21 cellular contexts compared by ENCODE assay signal in genomic region chr14:64109821-64110554, GRCh38.
DNase-seq lines count a peak whose midpoint lies in the region; ATAC-seq and TF ChIP-seq lines count a peak whose summit lies in the region.
"Had no signal": no experiment of that assay in that cellular context is flagged by ENCODE, and none has a peak within 500 bp of the region (broad histone marks: within the 10 kb centered on the region; RNA-seq: fewer than 3 reads in every experiment).

No MANE protein-coding gene starts in this region.

- no peak overlapping the region for H3K23ac ChIP-seq in IMR-90 (ENCODE audit: low read depth, low read length)

- BruUV-seq in IMR-90 (replicated peaks; lab: Mats Ljungman, UMichigan) (no TSS peak), mammary epithelial cell (replicated peaks; lab: Mats Ljungman, UMichigan) (no TSS peak)

- H3K79me2 ChIP-seq in mammary epithelial cell (ENCODE audit: insufficient read depth, low read length), result no peaks in the 10 kb centered on the region

- H2AK9ac ChIP-seq in IMR-90 (replicated peaks; ENCODE audit: low read depth, low read length, poor library complexity), result no peak overlapping the region

- no peak overlapping the region for H3K18ac ChIP-seq in IMR-90 (ENCODE audit: low read depth, low read length)

- POLR2A ChIA-PET in IMR-90 (lab: Charles Lee; ENCODE audit: unreplicated experiment), result no interaction called here

- CTCF ChIA-PET in IMR-90 (lab: Yijun Ruan, JAX) (interaction anchor here (0.7 to 1.1 kb wide), 2 partner anchors 28 to 372 kb away, joined by 3 to 7 read pairs; no protein-coding TSS in a partner anchor), mammary epithelial cell (lab: Charles Lee; ENCODE audit: low non-redundant PET) (interaction anchor here (0.6 kb wide), 1 partner anchor 50 kb away, joined by 4 read pairs; no protein-coding TSS in a partner anchor)

- no peak overlapping the region for H4K5ac ChIP-seq in IMR-90 (ENCODE audit: low read depth, low read length)

- no peaks in the 10 kb centered on the region for H3K36me3 ChIP-seq in IMR-90 (ENCODE audit: control insufficient read depth, insufficient read depth, low read length)
- no peaks in the 10 kb centered on the region for H3K36me3 ChIP-seq in mammary epithelial cell (ENCODE audit: insufficient read depth, low read length)

- H2BK5ac ChIP-seq in IMR-90 (ENCODE audit: low read depth, low read length, poor library complexity, severe bottlenecking), result no peak overlapping the region

- no CpG with 5 or more reads among the region's 1 CpG for WGBS in IMR-90 (ENCODE audit: extremely low coverage in 2 of 2, insufficient read length in 1 of 2), 2 experiments
- WGBS in mammary epithelial cell (ENCODE audit: low coverage, missing lambda C conversion rate), result 77% methylated on average over 1 of the region's 1 CpG

- H3K4me2 ChIP-seq in IMR-90 (ENCODE audit: low read depth, low read length) (peak overlapping the region; percentile 45; the same call in 1 of the 2 replicates), mammary epithelial cell (ENCODE audit: insufficient read depth, low read depth, low read length) (no peak overlapping the region)

- dilution Hi-C loops in IMR-90 (cut with HindIII; ENCODE audit: low sequenced_read_pairs, unreplicated experiment) (no loop called here), mammary epithelial cell (cut with HindIII; ENCODE audit: low sequenced_read_pairs) (no loop called here)

- no peaks in the 10 kb centered on the region for H3K36me3 Mint-ChIP-seq in activated naive CD4-positive, alpha-beta T cell treated with anti-CD3 and anti-CD28 coated beads, Interleukin-2, amount 50 U/mL, for 72 hours

- no peaks in the 10 kb centered on the region for H3K27me3 ChIP-seq in IMR-90 (ENCODE audit: control insufficient read depth, insufficient read depth, low read length)
- no peaks in the 10 kb centered on the region for H3K27me3 ChIP-seq in mammary epithelial cell (ENCODE audit: insufficient read depth, low read length)
- H3K27me3 ChIP-seq: SJSA1 had no signal

- H4K8ac ChIP-seq in IMR-90 (ENCODE audit: low read depth in 2 of 2, low read length in 2 of 2), result no peak overlapping the region

- DNase-seq in AG09319 (ENCODE audit: extremely low read depth, low read depth) (peak; percentile 32), IMR-90 (peak; percentile 49), mammary epithelial cell (peak; percentile 19), iris pigment epithelial cell (ENCODE audit: low read depth) (peak; percentile 57), NCI-H526 (lab: John Stamatoyannopoulos, UW) (no peak), NCI-H187 treated with DMSO at 0.1 percent for 48 hours (lab: John Stamatoyannopoulos, UW) (no peak)
- no peak for DNase-seq in activated naive CD4-positive, alpha-beta T cell treated with anti-CD3 and anti-CD28 coated beads, Interleukin-2, amount 50 U/mL, for 72 hours (ENCODE audit: low spot score in 2 of 2)
- DNase-seq: amniotic stem cell; CD8-positive, alpha-beta T cell; cerebellar nuclear complex; DMS79; effector CD8-positive, alpha-beta T cell; KG1; left ventricle myocardium superior; NCI-H1105 treated with DMSO at 0.1 percent for 48 hours; NCI-H69; stimulated activated CD4-positive, alpha-beta T cell treated with anti-CD3 and anti-CD28 coated beads, Interleukin-1b, Interleukin-23, amount 100 ng/mL, for 48 hours had no signal

- TF ChIP-seq RAD21 in IMR-90 (IDR thresholded peaks at IDR 0.05; ENCODE audit: low read length), result no peak

- H2AFZ ChIP-seq in IMR-90 (replicated peaks; ENCODE audit: low read length, poor library complexity), result no peak overlapping the region
- H2AFZ ChIP-seq in mammary epithelial cell (ENCODE audit: low read depth, low read length), result no peak overlapping the region

- TF ChIP-seq POLR2A in IMR-90 (IDR thresholded peaks at IDR 0.05; ENCODE audit: low read depth, low read length), result no peak

- no peak overlapping the region for H3K56ac ChIP-seq in IMR-90 (ENCODE audit: extremely low read depth, insufficient read depth, low read length)

- H2AK5ac ChIP-seq in IMR-90 (ENCODE audit: low read depth, low read length), result no peak overlapping the region

- no peak overlapping the region for H3K4ac ChIP-seq in IMR-90 (ENCODE audit: low read depth, low read length)

- H2BK20ac ChIP-seq in IMR-90 (ENCODE audit: low read depth, low read length), result no peak overlapping the region

- no peak overlapping the region for H3K14ac ChIP-seq in IMR-90 (replicated peaks; ENCODE audit: low read depth, low read length)

- in situ Hi-C loops in IMR-90 (cut with MboI; ENCODE audit: low sequenced_read_pairs) (no loop called here), mammary epithelial cell (cut with MboI; ENCODE audit: low sequenced_read_pairs in 2 of 2) (no loop called here)

- peak overlapping the region; percentile 49; the same call in 1 of the 2 replicates for H3K27ac ChIP-seq in IMR-90 (ENCODE audit: insufficient read depth, low read length)
- H3K27ac ChIP-seq in mammary epithelial cell (ENCODE audit: insufficient read depth, low read depth, low read length), result no peak overlapping the region
- H3K27ac ChIP-seq: SJSA1 had no signal

- intact Hi-C loops in IMR-90 (cut with micrococcal nuclease) (loop anchor here (2.0 kb wide), 1 partner anchor 77 kb away; no protein-coding TSS in a partner anchor), mammary epithelial cell (cut with micrococcal nuclease) (no loop called here)

- H3K4me3 ChIP-seq in IMR-90 (ENCODE audit: insufficient read depth, low read depth, low read length), result no peak overlapping the region
- no peak overlapping the region for H3K4me3 ChIP-seq in mammary epithelial cell (replicated peaks in 1 of 3; ENCODE audit: insufficient read depth in 1 of 3, low read depth in 2 of 3, low read length in 3 of 3)
- H3K4me3 ChIP-seq: SJSA1 had no signal

- H3K9me3 Mint-ChIP-seq in activated naive CD4-positive, alpha-beta T cell treated with anti-CD3 and anti-CD28 coated beads, Interleukin-2, amount 50 U/mL, for 72 hours, result no peaks in the 10 kb centered on the region
- H3K9me3 Mint-ChIP-seq: CD8-positive, alpha-beta T cell had no signal

- peak; percentile 83 for ATAC-seq in IMR-90 (ENCODE audit: low read depth)
- ATAC-seq in activated naive CD4-positive, alpha-beta T cell treated with anti-CD3 and anti-CD28 coated beads, Interleukin-2, amount 50 U/mL, for 72 hours, result no peak
- no peak for ATAC-seq in SK-N-SH treated with all-trans-retinoic acid at 6 μM for 48 hours
- ATAC-seq: activated CD4-positive, CD25-positive, alpha-beta regulatory T cell treated with anti-CD3 and anti-CD28 coated beads, Interleukin-2, amount 50 U/mL, for 24 hours; CD8-positive, alpha-beta T cell; left ventricle myocardium superior; sciatic nerve had no signal

- H3K9me3 ChIP-seq in IMR-90 (ENCODE audit: control insufficient read depth, insufficient read depth, low read length) (no peaks in the 10 kb centered on the region), mammary epithelial cell (replicated peaks; ENCODE audit: insufficient read depth, low read length) (no peaks in the 10 kb centered on the region)
- H3K9me3 ChIP-seq: SJSA1 had no signal

- H3K9me1 ChIP-seq in IMR-90 (ENCODE audit: insufficient read depth, low read length), result no peaks in the 10 kb centered on the region; the same call in 1 of the 2 replicates

- no peaks in the 10 kb centered on the region for H3K79me1 ChIP-seq in IMR-90 (ENCODE audit: low read depth in 1 of 2, low read length in 2 of 2)

- no peak overlapping the region for H3K27ac Mint-ChIP-seq in activated naive CD4-positive, alpha-beta T cell treated with anti-CD3 and anti-CD28 coated beads, Interleukin-2, amount 50 U/mL, for 72 hours
- H3K27ac Mint-ChIP-seq: CD8-positive, alpha-beta T cell had no signal

- 0 out of 2 replicates have a peak overlapping the region, but pooled peaks have one; percentile 27 for H4K91ac ChIP-seq in IMR-90 (ENCODE audit: insufficient read depth, low read depth, low read length)

- no peak overlapping the region for H3K9ac ChIP-seq in IMR-90 (ENCODE audit: low read depth, low read length)
- no peak overlapping the region for H3K9ac ChIP-seq in mammary epithelial cell (ENCODE audit: insufficient read depth, low read length)

- TF ChIP-seq CTCF in AG09319 (IDR thresholded peaks at IDR 0.05; ENCODE audit: low read depth, low read length), result no peak
- no peak for TF ChIP-seq CTCF in IMR-90 (conservative IDR thresholded peaks at IDR 0.05; ENCODE audit: low read depth, low read length)
- TF ChIP-seq CTCF in mammary epithelial cell (conservative IDR thresholded peaks at IDR 0.05 in 1 of 2, IDR thresholded peaks at IDR 0.05 in 1 of 2; ENCODE audit: extremely low read depth in 1 of 2, insufficient read depth in 1 of 2, low read depth in 1 of 2, low read length in 2 of 2), result no peak

- no peak overlapping the region for H2BK15ac ChIP-seq in IMR-90 (ENCODE audit: low read depth, low read length)

- H2BK120ac ChIP-seq in IMR-90 (ENCODE audit: low read depth, low read length), result no peak overlapping the region

- H4K20me1 ChIP-seq in IMR-90 (ENCODE audit: insufficient read depth, low read length), result no peaks in the 10 kb centered on the region
- H4K20me1 ChIP-seq in mammary epithelial cell (ENCODE audit: insufficient read depth, low read length), result no peaks in the 10 kb centered on the region

- H3K4me1 ChIP-seq in IMR-90 (ENCODE audit: control insufficient read depth, insufficient read depth, low read length) (peaks cover 8% of the 10 kb centered on the region), mammary epithelial cell (ENCODE audit: insufficient read depth, low read length) (peaks cover 11% of the 10 kb centered on the region)
- H3K4me1 ChIP-seq: SJSA1 had no signal

TF ChIP-seq in IMR-90, 13 proteins besides CTCF, POLR2A, EP300 and RAD21 (continues in another document):
- peak; percentile 67 for TF ChIP-seq CEBPB (IDR thresholded peaks at IDR 0.05; ENCODE audit: low read depth, low read length)
- no peak for TF ChIP-seq MXI1 (IDR thresholded peaks at IDR 0.05; ENCODE audit: borderline replicate concordance, low read depth, low read length)
- TF ChIP-seq CHD1 (IDR thresholded peaks at IDR 0.05; ENCODE audit: low read depth, low read length), result no peak
- TF ChIP-seq NFE2L2 (IDR thresholded peaks at IDR 0.05; ENCODE audit: low read depth, low read length), result no peak
- peak; percentile 76 for TF ChIP-seq FOS (IDR thresholded peaks at IDR 0.05; ENCODE audit: low read depth, low read length)

TF ChIP-seq in SK-N-SH treated with all-trans-retinoic acid at 6 μM for 48 hours, 23 proteins besides CTCF, POLR2A, EP300 and RAD21 (continues in another document):
- TF ChIP-seq ARNTL (CRISPR knock-in tag; IDR thresholded peaks at IDR 0.05; ENCODE audit: borderline replicate concordance, low read depth) (no peak), SNAI2 (CRISPR knock-in tag; IDR thresholded peaks at IDR 0.05) (no peak), TCF4 (CRISPR knock-in tag; IDR thresholded peaks at IDR 0.05; ENCODE audit: borderline replicate concordance) (no peak)

Comparison
In these comparisons a context has a peak if more than half of its experiments do, and no peak if none do; other contexts are left out.
1. DNase-seq: peak in AG09319 (single experiment), IMR-90 (single experiment), mammary epithelial cell (single experiment) and iris pigment epithelial cell (single experiment); none in activated naive CD4-positive, alpha-beta T cell treated with anti-CD3 and anti-CD28 coated beads, Interleukin-2, amount 50 U/mL, for 72 hours (0 of 2), NCI-H526 (0 of 2) and NCI-H187 treated with DMSO at 0.1 percent for 48 hours (single experiment).